8 cellular contexts compared by ENCODE assay signal in genomic region chr15:58931985-58932384, GRCh38. TPM values are rescaled to one million over a fixed set of nuclear protein-coding genes. Genes with fewer than 3 reads are reported as not detected.
DNase-seq lines count a peak whose midpoint lies in the region; TF ChIP-seq lines count a peak whose summit lies in the region.

No MANE protein-coding gene starts in this region.

- TSS peak; percentile 43 for BruUV-seq in Calu3 (replicated peaks; lab: Mats Ljungman, UMichigan)

- WGBS in iPS DF 6.9 (ENCODE audit: insufficient coverage, insufficient read length), result no CpG with 5 or more reads among the region's 3 CpGs

- no peaks in the 10 kb centered on the region for H3K27me3 ChIP-seq in iPS DF 6.9 (ENCODE audit: control insufficient read depth, insufficient read depth, low read length)
- H3K27me3 ChIP-seq in skeletal muscle satellite cell (ENCODE audit: control insufficient read depth, insufficient read depth, low read length), result no peaks in the 10 kb centered on the region

- H3K4me3 ChIP-seq in iPS DF 6.9 (ENCODE audit: low read length), result peak overlapping the region; percentile 91; the same call in 1 of the 2 replicates
- H3K4me3 ChIP-seq in skeletal muscle satellite cell (ENCODE audit: low read length), result peak overlapping the region; percentile 94

- H3K4me2 ChIP-seq in skeletal muscle satellite cell (ENCODE audit: low read length), result peak overlapping the region; percentile 79

- H3K27ac ChIP-seq in iPS DF 6.9 (ENCODE audit: low read length), result no peak overlapping the region

- peak overlapping the region; percentile 98 for H3K9ac ChIP-seq in skeletal muscle satellite cell (ENCODE audit: low read depth, low read length)

- in situ Hi-C loops in KBM-7 (cut with MboI; ENCODE audit: low pct_unique_long_range_greater_than_20kb, low sequenced_read_pairs), result no loop called here

- H3K4me1 ChIP-seq in iPS DF 6.9 (ENCODE audit: control insufficient read depth, insufficient read depth, low read length), result 0 out of 2 replicates have a peak, but pooled peaks cover 2% of the 10 kb centered on the region
- H3K4me1 ChIP-seq in skeletal muscle satellite cell (ENCODE audit: control insufficient read depth, insufficient read depth, low read length), result peaks cover 17% of the 10 kb centered on the region

- DNase-seq in Calu3, result no peak
- DNase-seq in KBM-7, result peak; percentile 55
- DNase-seq in activated T-helper 1 cell treated with anti-CD3 and anti-CD28 coated beads, Interleukin-12 subunit alpha, Interleukin-12 subunit beta, Interleukin-2, Interleukin-4 antibody, amounts not matched to agents 30 ng/mL and 10 ng/mL and 1 ng/mL, durations not matched to agents 14 hours and 24 hours and 36 hours (ENCODE audit: low spot score), result no peak
- no peak for DNase-seq in iPS DF 6.9 (ENCODE audit: low read depth, low spot score)
- no peak for DNase-seq in ureter (ENCODE audit: low spot score)
- no peak for DNase-seq in DMS153 (lab: John Stamatoyannopoulos, UW)
- DNase-seq in nucleus accumbens (lab: John Stamatoyannopoulos, UW), result no peak

- peaks cover 60% of the 10 kb centered on the region for H3K36me3 Mint-ChIP-seq in Calu3 (ENCODE audit: insufficient read depth, unreplicated experiment)
- H3K36me3 Mint-ChIP-seq in activated T-helper 1 cell treated with anti-CD3 and anti-CD28 coated beads, Interleukin-12 subunit alpha, Interleukin-12 subunit beta, Interleukin-2, Interleukin-4 antibody, amounts not matched to agents 30 ng/mL and 10 ng/mL and 1 ng/mL, durations not matched to agents 14 hours and 24 hours and 36 hours (ENCODE audit: low read depth), result peaks cover 9% of the 10 kb centered on the region

- intact Hi-C loops in Calu3 (cut with micrococcal nuclease; ENCODE audit: unreplicated experiment), result loop anchor here (5.0 kb wide), 1 partner anchor 160 kb away; the partner anchor contains the start of gene MINDY2
- intact Hi-C loops in activated T-helper 1 cell treated with anti-CD3 and anti-CD28 coated beads, Interleukin-12 subunit alpha, Interleukin-12 subunit beta, Interleukin-2, Interleukin-4 antibody, amounts not matched to agents 30 ng/mL and 10 ng/mL and 1 ng/mL, durations not matched to agents 14 hours and 24 hours and 36 hours (cut with micrococcal nuclease), result loop anchor here (2.0 to 5.0 kb wide), 3 partner anchors 173 to 1650 kb away; partner anchors contain the start of genes BNIP2 and CCNB2

- peak overlapping the region; percentile 99 for H3K27ac Mint-ChIP-seq in Calu3 (ENCODE audit: unreplicated experiment)
- peak overlapping the region; percentile 95 for H3K27ac Mint-ChIP-seq in activated T-helper 1 cell treated with anti-CD3 and anti-CD28 coated beads, Interleukin-12 subunit alpha, Interleukin-12 subunit beta, Interleukin-2, Interleukin-4 antibody, amounts not matched to agents 30 ng/mL and 10 ng/mL and 1 ng/mL, durations not matched to agents 14 hours and 24 hours and 36 hours

- H3K9me3 ChIP-seq in iPS DF 6.9 (ENCODE audit: control insufficient read depth, insufficient read depth, low read length) (no peaks in the 10 kb centered on the region), skeletal muscle satellite cell (replicated peaks; ENCODE audit: low read length) (no peaks in the 10 kb centered on the region)

- H3K36me3 ChIP-seq in iPS DF 6.9 (ENCODE audit: control insufficient read depth, insufficient read depth, low read length), result no peaks in the 10 kb centered on the region; the same call in 1 of the 2 replicates
- peaks cover 18% of the 10 kb centered on the region for H3K36me3 ChIP-seq in skeletal muscle satellite cell (ENCODE audit: insufficient read depth, low read length)

- no peaks in the 10 kb centered on the region for H3K9me3 Mint-ChIP-seq in Calu3 (ENCODE audit: low read depth, unreplicated experiment)
- no peaks in the 10 kb centered on the region for H3K9me3 Mint-ChIP-seq in activated T-helper 1 cell treated with anti-CD3 and anti-CD28 coated beads, Interleukin-12 subunit alpha, Interleukin-12 subunit beta, Interleukin-2, Interleukin-4 antibody, amounts not matched to agents 30 ng/mL and 10 ng/mL and 1 ng/mL, durations not matched to agents 14 hours and 24 hours and 36 hours

- CTCF ChIA-PET in Calu3 (lab: Charles Lee), result interaction anchor here (0.6 kb wide), 1 partner anchor 64 kb away, joined by 3 read pairs; no protein-coding TSS in a partner anchor

- TF ChIP-seq CTCF in Calu3 (IDR thresholded peaks at IDR 0.05; ENCODE audit: unreplicated experiment), result no peak

- no peaks in the 10 kb centered on the region for H3K27me3 Mint-ChIP-seq in Calu3 (ENCODE audit: unreplicated experiment)
- H3K27me3 Mint-ChIP-seq in activated T-helper 1 cell treated with anti-CD3 and anti-CD28 coated beads, Interleukin-12 subunit alpha, Interleukin-12 subunit beta, Interleukin-2, Interleukin-4 antibody, amounts not matched to agents 30 ng/mL and 10 ng/mL and 1 ng/mL, durations not matched to agents 14 hours and 24 hours and 36 hours (ENCODE audit: insufficient read depth), result no peaks in the 10 kb centered on the region

- peaks cover 8% of the 10 kb centered on the region for H3K4me1 Mint-ChIP-seq in Calu3 (ENCODE audit: low read depth, unreplicated experiment)
- H3K4me1 Mint-ChIP-seq in activated T-helper 1 cell treated with anti-CD3 and anti-CD28 coated beads, Interleukin-12 subunit alpha, Interleukin-12 subunit beta, Interleukin-2, Interleukin-4 antibody, amounts not matched to agents 30 ng/mL and 10 ng/mL and 1 ng/mL, durations not matched to agents 14 hours and 24 hours and 36 hours (ENCODE audit: low read depth), result peaks cover 30% of the 10 kb centered on the region

- H3K4me3 Mint-ChIP-seq in Calu3 (ENCODE audit: low read depth, unreplicated experiment), result peak overlapping the region; percentile 96
- H3K4me3 Mint-ChIP-seq in activated T-helper 1 cell treated with anti-CD3 and anti-CD28 coated beads, Interleukin-12 subunit alpha, Interleukin-12 subunit beta, Interleukin-2, Interleukin-4 antibody, amounts not matched to agents 30 ng/mL and 10 ng/mL and 1 ng/mL, durations not matched to agents 14 hours and 24 hours and 36 hours, result peak overlapping the region; percentile 95

RNA-seq across cellular contexts. Expression of gene SLTM, which starts 1.5 kb away (rescaled TPM):
- total RNA-seq in Calu3 (2022) (131 and 135 TPM in 2 replicates), ureter (159 TPM)
- 142 and 143 TPM in 2 replicates for total RNA-seq in activated T-helper 1 cell treated with anti-CD3 and anti-CD28 coated beads, Interleukin-12 subunit alpha, Interleukin-12 subunit beta, Interleukin-2, Interleukin-4 antibody, amounts not matched to agents 30 ng/mL and 10 ng/mL and 1 ng/mL, durations not matched to agents 14 hours and 24 hours and 36 hours
- total RNA-seq in skeletal muscle satellite cell (2012; rRNA removed), result 45.6 and 46.1 TPM in 2 replicates

RNA-seq across cellular contexts. Expression of gene RNF111, which starts 55.5 kb away (rescaled TPM):
- 55.2 and 65.8 TPM in 2 replicates for total RNA-seq in Calu3 (2022)
- total RNA-seq in activated T-helper 1 cell treated with anti-CD3 and anti-CD28 coated beads, Interleukin-12 subunit alpha, Interleukin-12 subunit beta, Interleukin-2, Interleukin-4 antibody, amounts not matched to agents 30 ng/mL and 10 ng/mL and 1 ng/mL, durations not matched to agents 14 hours and 24 hours and 36 hours, result 35.3 and 38.0 TPM in 2 replicates
- 15.5 and 16.8 TPM in 2 replicates for total RNA-seq in skeletal muscle satellite cell (2012; rRNA removed)
- 56.9 TPM for total RNA-seq in ureter
